10 cellular contexts compared by ENCODE assay signal in the genomic region with DNA sequence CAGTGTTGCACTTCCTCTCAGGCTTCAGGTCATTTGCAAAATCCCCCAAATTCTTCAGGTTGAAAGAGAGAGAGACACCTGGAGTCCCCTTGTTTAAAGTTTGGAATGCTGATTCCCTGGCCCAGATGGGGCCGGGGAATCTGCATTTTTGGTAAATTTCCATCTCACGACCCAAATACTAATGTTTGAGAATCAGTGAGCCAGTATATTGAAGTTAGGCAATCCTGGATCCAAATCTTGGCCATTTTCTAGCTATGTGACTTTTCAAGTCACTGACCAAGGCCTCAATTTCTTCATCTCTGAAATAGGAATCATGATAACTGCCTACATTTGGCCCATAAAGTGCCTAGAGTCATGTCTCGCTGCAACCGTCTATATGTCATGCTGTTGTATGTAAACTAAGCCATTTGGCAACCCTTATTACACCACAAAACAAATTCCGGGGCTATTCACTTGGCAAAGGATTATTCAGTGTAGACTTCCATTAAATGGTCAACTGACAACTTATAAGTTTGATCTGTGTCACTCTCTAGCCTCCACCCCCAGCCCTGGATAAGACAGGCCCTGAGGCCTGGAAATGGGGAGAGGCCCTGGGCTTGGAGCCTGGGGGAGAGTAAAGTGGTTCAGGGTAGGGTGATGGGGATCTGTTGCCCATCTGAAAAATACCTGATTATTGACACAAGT. TPM values are rescaled to one million over a fixed set of nuclear protein-coding genes. Genes with fewer than 3 reads are reported as not detected.
A peak's percentile ranks its signal among the peaks of the same experiment; 100 is the strongest.
DNase-seq lines count a peak whose midpoint lies in the region; ATAC-seq, FAIRE-seq and TF ChIP-seq lines count a peak whose summit lies in the region.
"Had no signal": no experiment of that assay in that cellular context is flagged by ENCODE, and none has a peak within 500 bp of the region (broad histone marks: within the 10 kb centered on the region; RNA-seq: fewer than 3 reads in every experiment).

No MANE protein-coding gene starts in this region.

- 61% methylated on average over 5 of the region's 5 CpGs for WGBS in liver
- 52 to 57% methylated on average over 5 of the region's 5 CpGs for WGBS in tibial nerve, 2 donors

- no peaks in the 10 kb centered on the region for H3K27me3 ChIP-seq in liver (ENCODE audit: control insufficient read depth in 4 of 4, insufficient read depth in 4 of 4, low read length in 3 of 4)
- H3K27me3 ChIP-seq in tibial nerve: no peaks in the 10 kb centered on the region

- in situ Hi-C loops in astrocyte of the cerebellum (cut with HindIII; ENCODE audit: low sequenced_read_pairs): no loop called here

- TF ChIP-seq POLR2A in tibial nerve (IDR thresholded peaks at IDR 0.05): no peak

- DNase-seq in activated naive CD4-positive, alpha-beta T cell treated with anti-CD3 and anti-CD28 coated beads for 36 hours: no peak
- DNase-seq in activated naive CD4-positive, alpha-beta T cell treated with anti-CD3 and anti-CD28 coated beads, Interleukin-2, amount 50 U/mL, for 16 hours: no peak
- no peak for DNase-seq in astrocyte of the cerebellum (ENCODE audit: low read depth)
- no peak for DNase-seq in tibial nerve (ENCODE audit: low spot score in 2 of 2)
- DNase-seq in NCI-H82 (lab: John Stamatoyannopoulos, UW): no peak
- no peak for DNase-seq in frontal cortex (ENCODE audit: low spot score in 2 of 2)

- H3K9me3 Mint-ChIP-seq in activated naive CD4-positive, alpha-beta T cell treated with anti-CD3 and anti-CD28 coated beads for 36 hours: peaks cover 8% of the 10 kb centered on the region

- peak overlapping the region; percentile 5 to 98 for H3K9ac ChIP-seq in liver (ENCODE audit: low read depth in 1 of 2, low read length in 2 of 2)

- intact Hi-C loops in activated naive CD4-positive, alpha-beta T cell treated with anti-CD3 and anti-CD28 coated beads for 36 hours (cut with micrococcal nuclease): loop anchor here (1.0 to 10.0 kb wide), 4 partner anchors 18 to 1858 kb away; a partner anchor contains a TSS

- peak overlapping the region; percentile 90 for H3K4me3 Mint-ChIP-seq in activated naive CD4-positive, alpha-beta T cell treated with anti-CD3 and anti-CD28 coated beads for 36 hours

- H3K9me3 ChIP-seq in liver (ENCODE audit: control insufficient read depth in 4 of 4, low read length in 3 of 4) (no peaks in the 10 kb centered on the region), tibial nerve (peaks cover 0 to 5% (median 0%) of the 10 kb centered on the region in 4 donors)

- TF ChIP-seq RAD21 in liver (IDR thresholded peaks at IDR 0.05): no peak

- CTCF ChIA-PET in activated naive CD4-positive, alpha-beta T cell treated with anti-CD3 and anti-CD28 coated beads for 36 hours (lab: Charles Lee): interaction anchor here (1.5 to 4.8 kb wide), 4 partner anchors 14 to 47 kb away, joined by 3 to 62 read pairs (median 9); no protein-coding TSS in a partner anchor

- TF ChIP-seq CTCF in astrocyte of the cerebellum (IDR thresholded peaks at IDR 0.05; ENCODE audit: low read depth, low read length, missing control alignments) (no peak), liver (IDR thresholded peaks at IDR 0.05; ENCODE audit: low read depth, low read length, missing input control) (no peak), tibial nerve (IDR thresholded peaks at IDR 0.05) (no peak)

- no peak for TF ChIP-seq EP300 in tibial nerve (IDR thresholded peaks at IDR 0.05)

- H3K36me3 ChIP-seq in liver (ENCODE audit: control insufficient read depth in 4 of 4, insufficient read depth in 3 of 4, low read depth in 1 of 4, low read length in 3 of 4) (no peaks in the 10 kb centered on the region), tibial nerve (peaks cover 0 to 3% (median 0%) of the 10 kb centered on the region in 3 donors)

- H3K36me3 Mint-ChIP-seq in activated naive CD4-positive, alpha-beta T cell treated with anti-CD3 and anti-CD28 coated beads for 36 hours (ENCODE audit: low read depth): peaks cover 16% of the 10 kb centered on the region

- FAIRE-seq in frontal cortex (lab: Jason Lieb, UNC): no peak
- FAIRE-seq: G401.6, TTC549 had no signal

- H3K4me3 ChIP-seq in astrocyte of the cerebellum (ENCODE audit: low read depth, low read length) (peak overlapping the region; percentile 99), liver (ENCODE audit: low read depth in 1 of 3, low read length in 3 of 3) (peak overlapping the region; percentile 64 to 76 (median 75)), tibial nerve (peak overlapping the region; percentile 59 to 94 (median 62))

- no peaks in the 10 kb centered on the region for H3K27me3 Mint-ChIP-seq in activated naive CD4-positive, alpha-beta T cell treated with anti-CD3 and anti-CD28 coated beads for 36 hours (ENCODE audit: low read depth)

- H3K27ac ChIP-seq in liver (ENCODE audit: low read depth in 1 of 2, low read length in 2 of 2) (peak overlapping the region; percentile 99 to 100), tibial nerve (peak overlapping the region; percentile 94 to 99 (median 96))

- peaks cover 0 to 6% (median 2%) of the 10 kb centered on the region in 4 donors for H3K4me1 ChIP-seq in liver (ENCODE audit: control insufficient read depth in 4 of 4, insufficient read depth in 4 of 4, low read length in 3 of 4)
- H3K4me1 ChIP-seq in tibial nerve: peaks cover 0 to 11% (median 10%) of the 10 kb centered on the region in 4 donors

- no peak for ATAC-seq in HG02852 (IDR thresholded peaks at IDR 0.05; ENCODE audit: unreplicated experiment)

- H3K4me1 Mint-ChIP-seq in activated naive CD4-positive, alpha-beta T cell treated with anti-CD3 and anti-CD28 coated beads for 36 hours (ENCODE audit: low read depth): peaks cover 46% of the 10 kb centered on the region

- H3K27ac Mint-ChIP-seq in activated naive CD4-positive, alpha-beta T cell treated with anti-CD3 and anti-CD28 coated beads for 36 hours: peak overlapping the region; percentile 100

TF ChIP-seq in liver, 16 proteins besides CTCF, POLR2A, EP300 and RAD21 (continues in another document):
- no peak for TF ChIP-seq EGR1 (IDR thresholded peaks at IDR 0.05; ENCODE audit: low read depth in 2 of 2)
- peak; percentile 32 for TF ChIP-seq NR2F2 (IDR thresholded peaks at IDR 0.05)
- no peak for TF ChIP-seq GABPA (IDR thresholded peaks at IDR 0.05 in 1 of 2, conservative IDR thresholded peaks at IDR 0.05 in 1 of 2)
- TF ChIP-seq SP1 (IDR thresholded peaks at IDR 0.05): no peak
- TF ChIP-seq FOXA1 (IDR thresholded peaks at IDR 0.05): no peak
- TF ChIP-seq, protein P1, sequence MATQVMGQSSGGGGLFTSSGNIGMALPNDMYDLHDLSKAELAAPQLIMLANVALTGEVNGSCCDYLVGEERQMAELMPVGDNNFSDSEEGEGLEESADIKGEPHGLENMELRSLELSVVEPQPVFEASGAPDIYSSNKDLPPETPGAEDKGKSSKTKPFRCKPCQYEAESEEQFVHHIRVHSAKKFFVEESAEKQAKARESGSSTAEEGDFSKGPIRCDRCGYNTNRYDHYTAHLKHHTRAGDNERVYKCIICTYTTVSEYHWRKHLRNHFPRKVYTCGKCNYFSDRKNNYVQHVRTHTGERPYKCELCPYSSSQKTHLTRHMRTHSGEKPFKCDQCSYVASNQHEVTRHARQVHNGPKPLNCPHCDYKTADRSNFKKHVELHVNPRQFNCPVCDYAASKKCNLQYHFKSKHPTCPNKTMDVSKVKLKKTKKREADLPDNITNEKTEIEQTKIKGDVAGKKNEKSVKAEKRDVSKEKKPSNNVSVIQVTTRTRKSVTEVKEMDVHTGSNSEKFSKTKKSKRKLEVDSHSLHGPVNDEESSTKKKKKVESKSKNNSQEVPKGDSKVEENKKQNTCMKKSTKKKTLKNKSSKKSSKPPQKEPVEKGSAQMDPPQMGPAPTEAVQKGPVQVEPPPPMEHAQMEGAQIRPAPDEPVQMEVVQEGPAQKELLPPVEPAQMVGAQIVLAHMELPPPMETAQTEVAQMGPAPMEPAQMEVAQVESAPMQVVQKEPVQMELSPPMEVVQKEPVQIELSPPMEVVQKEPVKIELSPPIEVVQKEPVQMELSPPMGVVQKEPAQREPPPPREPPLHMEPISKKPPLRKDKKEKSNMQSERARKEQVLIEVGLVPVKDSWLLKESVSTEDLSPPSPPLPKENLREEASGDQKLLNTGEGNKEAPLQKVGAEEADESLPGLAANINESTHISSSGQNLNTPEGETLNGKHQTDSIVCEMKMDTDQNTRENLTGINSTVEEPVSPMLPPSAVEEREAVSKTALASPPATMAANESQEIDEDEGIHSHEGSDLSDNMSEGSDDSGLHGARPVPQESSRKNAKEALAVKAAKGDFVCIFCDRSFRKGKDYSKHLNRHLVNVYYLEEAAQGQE (IDR thresholded peaks at IDR 0.05): no peak
- TF ChIP-seq HNF4A (conservative IDR thresholded peaks at IDR 0.05): no peak
- TF ChIP-seq, protein P2, sequence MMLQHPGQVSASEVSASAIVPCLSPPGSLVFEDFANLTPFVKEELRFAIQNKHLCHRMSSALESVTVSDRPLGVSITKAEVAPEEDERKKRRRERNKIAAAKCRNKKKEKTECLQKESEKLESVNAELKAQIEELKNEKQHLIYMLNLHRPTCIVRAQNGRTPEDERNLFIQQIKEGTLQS (IDR thresholded peaks at IDR 0.05): no peak
- no peak for TF ChIP-seq FOXA2 (IDR thresholded peaks at IDR 0.05)
- TF ChIP-seq, protein P3, sequence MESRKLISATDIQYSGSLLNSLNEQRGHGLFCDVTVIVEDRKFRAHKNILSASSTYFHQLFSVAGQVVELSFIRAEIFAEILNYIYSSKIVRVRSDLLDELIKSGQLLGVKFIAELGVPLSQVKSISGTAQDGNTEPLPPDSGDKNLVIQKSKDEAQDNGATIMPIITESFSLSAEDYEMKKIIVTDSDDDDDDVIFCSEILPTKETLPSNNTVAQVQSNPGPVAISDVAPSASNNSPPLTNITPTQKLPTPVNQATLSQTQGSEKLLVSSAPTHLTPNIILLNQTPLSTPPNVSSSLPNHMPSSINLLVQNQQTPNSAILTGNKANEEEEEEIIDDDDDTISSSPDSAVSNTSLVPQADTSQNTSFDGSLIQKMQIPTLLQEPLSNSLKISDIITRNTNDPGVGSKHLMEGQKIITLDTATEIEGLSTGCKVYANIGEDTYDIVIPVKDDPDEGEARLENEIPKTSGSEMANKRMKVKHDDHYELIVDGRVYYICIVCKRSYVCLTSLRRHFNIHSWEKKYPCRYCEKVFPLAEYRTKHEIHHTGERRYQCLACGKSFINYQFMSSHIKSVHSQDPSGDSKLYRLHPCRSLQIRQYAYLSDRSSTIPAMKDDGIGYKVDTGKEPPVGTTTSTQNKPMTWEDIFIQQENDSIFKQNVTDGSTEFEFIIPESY (IDR thresholded peaks at IDR 0.05): no peak
- peak; percentile 16 for TF ChIP-seq YY1 (IDR thresholded peaks at IDR 0.05)
- TF ChIP-seq TAF1 (conservative IDR thresholded peaks at IDR 0.05): peak; percentile 40
- TF ChIP-seq HNF4G (IDR thresholded peaks at IDR 0.05): no peak
- no peak for TF ChIP-seq JUND (IDR thresholded peaks at IDR 0.05)

RNA-seq across cellular contexts. Expression of a gene that starts 3.7 kb away (rescaled TPM):
- total RNA-seq in activated naive CD4-positive, alpha-beta T cell treated with anti-CD3 and anti-CD28 coated beads for 36 hours: 10 to 100 TPM; 76.8 to 85.1 TPM
- 10 to 100 TPM; 25.0 to 58.2 TPM for total RNA-seq in liver
- 100 to 1,000 TPM in 1 of 2 donors, 10 to 100 TPM in 1; 80.8 to 170 TPM for polyA plus RNA-seq in liver
- 1,000 to 10,000 TPM in 1 of 4 donors, 100 to 1,000 TPM in 3; 298 to 1,137 (median 494) TPM for total RNA-seq in tibial nerve
- total RNA-seq in frontal cortex: 4.1 TPM
